Comparison of ENCODE assay signal across 9 cellular contexts in the genomic region with DNA sequence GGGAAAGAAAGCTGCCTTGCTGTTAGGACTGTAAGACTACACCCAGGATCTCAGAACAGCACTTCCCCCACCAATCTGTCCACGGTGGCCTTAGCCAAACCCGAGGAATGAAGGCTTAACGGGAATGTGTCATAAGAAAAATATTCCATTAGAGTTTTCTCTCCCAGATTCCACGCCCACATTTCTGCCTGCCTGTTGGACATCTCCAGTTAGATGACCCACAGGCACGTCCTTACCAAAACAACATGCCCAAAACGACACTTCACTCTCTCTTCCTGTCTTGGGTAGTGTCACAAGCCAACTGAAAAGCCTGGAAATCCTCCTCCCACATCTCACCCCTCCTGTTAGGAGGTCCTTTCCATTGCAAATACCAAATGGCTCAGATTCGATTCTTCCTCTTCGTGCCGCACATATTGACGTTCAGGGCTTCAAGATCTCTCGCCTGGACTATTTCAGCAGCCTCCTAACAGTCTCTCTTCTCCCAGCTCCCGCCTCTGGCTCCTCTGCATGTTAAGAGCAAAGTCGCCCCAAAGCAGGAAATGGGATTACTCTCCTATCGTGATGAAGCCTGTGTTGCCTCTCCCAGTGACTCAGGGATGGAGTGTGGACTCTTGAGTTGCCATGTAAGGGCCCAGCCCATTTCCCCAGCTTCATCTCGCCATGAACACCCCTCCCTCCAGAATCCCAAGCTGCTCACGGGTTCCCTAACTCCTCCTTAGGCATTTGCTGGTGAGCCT.
DNase-seq lines count a peak whose midpoint lies in the region; TF ChIP-seq lines count a peak whose summit lies in the region.
"Had no signal": no experiment of that assay in that cellular context is flagged by ENCODE, and none has a peak within 500 bp of the region (broad histone marks: within the 10 kb centered on the region; RNA-seq: fewer than 3 reads in every experiment).

No MANE protein-coding gene starts in this region.

- no peak overlapping the region for H3K4me3 Mint-ChIP-seq in activated T-helper 1 cell treated with anti-CD3 and anti-CD28 coated beads, Interleukin-12 subunit alpha, Interleukin-12 subunit beta, Interleukin-2, Interleukin-4 antibody, amounts not matched to agents 30 ng/mL and 10 ng/mL and 1 ng/mL, durations not matched to agents 14 hours and 24 hours and 36 hours
- H3K4me3 Mint-ChIP-seq: IgD-negative memory B cell had no signal

- DNase-seq in COLO829 (ENCODE audit: low spot score) (peak; percentile 61), SJSA1 (ENCODE audit: low read depth in 1 of 2, low spot score in 2 of 2) (peak; percentile 99 to 100), fibroblast of the aortic adventitia (ENCODE audit: low read depth) (peak; percentile 98), posterior vena cava (ENCODE audit: low spot score) (peak; percentile 89), NCI-H1105 (lab: John Stamatoyannopoulos, UW) (no peak), activated gamma-delta T cell treated with Interleukin-2 at 50 U/mL for 16 hours (no peak)
- DNase-seq in activated CD4-positive, alpha-beta T cell treated with anti-CD3 and anti-CD28 coated beads for 48 hours = no peak
- no peak for DNase-seq in activated T-helper 1 cell treated with anti-CD3 and anti-CD28 coated beads, Interleukin-12 subunit alpha, Interleukin-12 subunit beta, Interleukin-2, Interleukin-4 antibody, amounts not matched to agents 30 ng/mL and 10 ng/mL and 1 ng/mL, durations not matched to agents 14 hours and 24 hours and 36 hours (ENCODE audit: low spot score)

- intact Hi-C loops in posterior vena cava (cut with DNase I) = no loop called here
- intact Hi-C loops in activated T-helper 1 cell treated with anti-CD3 and anti-CD28 coated beads, Interleukin-12 subunit alpha, Interleukin-12 subunit beta, Interleukin-2, Interleukin-4 antibody, amounts not matched to agents 30 ng/mL and 10 ng/mL and 1 ng/mL, durations not matched to agents 14 hours and 24 hours and 36 hours (cut with micrococcal nuclease) = no loop called here

- peak overlapping the region; percentile 97 for H3K27ac ChIP-seq in SJSA1

- peaks cover 17% of the 10 kb centered on the region for H3K9me3 Mint-ChIP-seq in activated T-helper 1 cell treated with anti-CD3 and anti-CD28 coated beads, Interleukin-12 subunit alpha, Interleukin-12 subunit beta, Interleukin-2, Interleukin-4 antibody, amounts not matched to agents 30 ng/mL and 10 ng/mL and 1 ng/mL, durations not matched to agents 14 hours and 24 hours and 36 hours

- no peaks in the 10 kb centered on the region for H3K36me3 ChIP-seq in SJSA1

- H3K9me3 ChIP-seq in SJSA1 (replicated peaks) = no peaks in the 10 kb centered on the region

- TF ChIP-seq CTCF in fibroblast of the aortic adventitia (IDR thresholded peaks at IDR 0.05; ENCODE audit: insufficient read depth, low read length) = no peak

- peak overlapping the region; percentile 20 for H3K4me3 ChIP-seq in SJSA1
- peak overlapping the region; percentile 53 for H3K4me3 ChIP-seq in fibroblast of the aortic adventitia (ENCODE audit: low read depth, low read length)

- H3K27me3 ChIP-seq in SJSA1 (replicated peaks) = no peaks in the 10 kb centered on the region

- H3K4me1 ChIP-seq in SJSA1 (replicated peaks) = peaks cover 67% of the 10 kb centered on the region

- no peaks in the 10 kb centered on the region for H3K4me1 Mint-ChIP-seq in activated T-helper 1 cell treated with anti-CD3 and anti-CD28 coated beads, Interleukin-12 subunit alpha, Interleukin-12 subunit beta, Interleukin-2, Interleukin-4 antibody, amounts not matched to agents 30 ng/mL and 10 ng/mL and 1 ng/mL, durations not matched to agents 14 hours and 24 hours and 36 hours (ENCODE audit: low read depth)
- H3K4me1 Mint-ChIP-seq: IgD-negative memory B cell had no signal

- no peak overlapping the region for H3K27ac Mint-ChIP-seq in activated T-helper 1 cell treated with anti-CD3 and anti-CD28 coated beads, Interleukin-12 subunit alpha, Interleukin-12 subunit beta, Interleukin-2, Interleukin-4 antibody, amounts not matched to agents 30 ng/mL and 10 ng/mL and 1 ng/mL, durations not matched to agents 14 hours and 24 hours and 36 hours
- H3K27ac Mint-ChIP-seq: IgD-negative memory B cell had no signal

- peaks cover 4% of the 10 kb centered on the region for H3K36me3 Mint-ChIP-seq in activated T-helper 1 cell treated with anti-CD3 and anti-CD28 coated beads, Interleukin-12 subunit alpha, Interleukin-12 subunit beta, Interleukin-2, Interleukin-4 antibody, amounts not matched to agents 30 ng/mL and 10 ng/mL and 1 ng/mL, durations not matched to agents 14 hours and 24 hours and 36 hours (ENCODE audit: low read depth)
- H3K36me3 Mint-ChIP-seq: IgD-negative memory B cell had no signal

- no peaks in the 10 kb centered on the region for H3K27me3 Mint-ChIP-seq in activated T-helper 1 cell treated with anti-CD3 and anti-CD28 coated beads, Interleukin-12 subunit alpha, Interleukin-12 subunit beta, Interleukin-2, Interleukin-4 antibody, amounts not matched to agents 30 ng/mL and 10 ng/mL and 1 ng/mL, durations not matched to agents 14 hours and 24 hours and 36 hours (ENCODE audit: insufficient read depth)

Comparison
In these comparisons a context has a peak if more than half of its experiments do, and no peak if none do; other contexts are left out.
1. DNase-seq: peak in COLO829 (single experiment), SJSA1 (2 of 2), fibroblast of the aortic adventitia (single experiment) and posterior vena cava (single experiment); none in NCI-H1105 (single experiment), activated gamma-delta T cell treated with Interleukin-2 at 50 U/mL for 16 hours (single experiment), activated CD4-positive, alpha-beta T cell treated with anti-CD3 and anti-CD28 coated beads for 48 hours (single experiment) and activated T-helper 1 cell treated with anti-CD3 and anti-CD28 coated beads, Interleukin-12 subunit alpha, Interleukin-12 subunit beta, Interleukin-2, Interleukin-4 antibody, amounts not matched to agents 30 ng/mL and 10 ng/mL and 1 ng/mL, durations not matched to agents 14 hours and 24 hours and 36 hours (single experiment).